Comparison of ENCODE assay signal across 1 cellular context in the genomic region with DNA sequence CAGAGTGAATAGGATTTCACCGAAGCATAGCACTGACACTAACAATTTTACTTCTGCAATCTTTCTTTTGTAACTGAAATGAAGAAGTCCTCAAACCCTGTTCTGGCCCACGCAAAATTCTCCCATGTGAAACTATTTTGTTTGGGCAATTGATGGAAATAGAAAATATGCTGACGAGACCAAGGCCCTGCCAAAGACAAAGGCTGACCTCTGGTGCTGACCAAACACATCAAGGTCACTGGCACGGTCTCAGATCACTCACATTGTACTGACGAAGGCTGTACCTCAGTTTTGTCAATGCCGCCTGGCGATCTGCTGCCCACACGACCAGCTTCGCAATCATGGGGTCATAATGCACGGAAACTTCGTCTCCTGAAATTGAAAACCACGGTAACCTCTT.
TF ChIP-seq lines count a peak whose summit lies in the region.

No MANE protein-coding gene starts in this region.

TF ChIP-seq in WTC11, 78 proteins besides CTCF, POLR2A, EP300 and RAD21 (continued from another document):
- TF ChIP-seq, protein P1, sequence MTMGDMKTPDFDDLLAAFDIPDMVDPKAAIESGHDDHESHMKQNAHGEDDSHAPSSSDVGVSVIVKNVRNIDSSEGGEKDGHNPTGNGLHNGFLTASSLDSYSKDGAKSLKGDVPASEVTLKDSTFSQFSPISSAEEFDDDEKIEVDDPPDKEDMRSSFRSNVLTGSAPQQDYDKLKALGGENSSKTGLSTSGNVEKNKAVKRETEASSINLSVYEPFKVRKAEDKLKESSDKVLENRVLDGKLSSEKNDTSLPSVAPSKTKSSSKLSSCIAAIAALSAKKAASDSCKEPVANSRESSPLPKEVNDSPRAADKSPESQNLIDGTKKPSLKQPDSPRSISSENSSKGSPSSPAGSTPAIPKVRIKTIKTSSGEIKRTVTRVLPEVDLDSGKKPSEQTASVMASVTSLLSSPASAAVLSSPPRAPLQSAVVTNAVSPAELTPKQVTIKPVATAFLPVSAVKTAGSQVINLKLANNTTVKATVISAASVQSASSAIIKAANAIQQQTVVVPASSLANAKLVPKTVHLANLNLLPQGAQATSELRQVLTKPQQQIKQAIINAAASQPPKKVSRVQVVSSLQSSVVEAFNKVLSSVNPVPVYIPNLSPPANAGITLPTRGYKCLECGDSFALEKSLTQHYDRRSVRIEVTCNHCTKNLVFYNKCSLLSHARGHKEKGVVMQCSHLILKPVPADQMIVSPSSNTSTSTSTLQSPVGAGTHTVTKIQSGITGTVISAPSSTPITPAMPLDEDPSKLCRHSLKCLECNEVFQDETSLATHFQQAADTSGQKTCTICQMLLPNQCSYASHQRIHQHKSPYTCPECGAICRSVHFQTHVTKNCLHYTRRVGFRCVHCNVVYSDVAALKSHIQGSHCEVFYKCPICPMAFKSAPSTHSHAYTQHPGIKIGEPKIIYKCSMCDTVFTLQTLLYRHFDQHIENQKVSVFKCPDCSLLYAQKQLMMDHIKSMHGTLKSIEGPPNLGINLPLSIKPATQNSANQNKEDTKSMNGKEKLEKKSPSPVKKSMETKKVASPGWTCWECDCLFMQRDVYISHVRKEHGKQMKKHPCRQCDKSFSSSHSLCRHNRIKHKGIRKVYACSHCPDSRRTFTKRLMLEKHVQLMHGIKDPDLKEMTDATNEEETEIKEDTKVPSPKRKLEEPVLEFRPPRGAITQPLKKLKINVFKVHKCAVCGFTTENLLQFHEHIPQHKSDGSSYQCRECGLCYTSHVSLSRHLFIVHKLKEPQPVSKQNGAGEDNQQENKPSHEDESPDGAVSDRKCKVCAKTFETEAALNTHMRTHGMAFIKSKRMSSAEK (CRISPR knock-in tag; IDR thresholded peaks at IDR 0.05; ENCODE audit: borderline replicate concordance), result no peak
- TF ChIP-seq, protein P2, sequence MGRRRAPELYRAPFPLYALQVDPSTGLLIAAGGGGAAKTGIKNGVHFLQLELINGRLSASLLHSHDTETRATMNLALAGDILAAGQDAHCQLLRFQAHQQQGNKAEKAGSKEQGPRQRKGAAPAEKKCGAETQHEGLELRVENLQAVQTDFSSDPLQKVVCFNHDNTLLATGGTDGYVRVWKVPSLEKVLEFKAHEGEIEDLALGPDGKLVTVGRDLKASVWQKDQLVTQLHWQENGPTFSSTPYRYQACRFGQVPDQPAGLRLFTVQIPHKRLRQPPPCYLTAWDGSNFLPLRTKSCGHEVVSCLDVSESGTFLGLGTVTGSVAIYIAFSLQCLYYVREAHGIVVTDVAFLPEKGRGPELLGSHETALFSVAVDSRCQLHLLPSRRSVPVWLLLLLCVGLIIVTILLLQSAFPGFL (CRISPR knock-in tag; IDR thresholded peaks at IDR 0.05; ENCODE audit: borderline replicate concordance), result no peak
- TF ChIP-seq IRF2 (CRISPR knock-in tag; IDR thresholded peaks at IDR 0.05; ENCODE audit: borderline replicate concordance, low read depth), result no peak
- TF ChIP-seq JUN (CRISPR knock-in tag; IDR thresholded peaks at IDR 0.05), result no peak
- TF ChIP-seq, protein P3, sequence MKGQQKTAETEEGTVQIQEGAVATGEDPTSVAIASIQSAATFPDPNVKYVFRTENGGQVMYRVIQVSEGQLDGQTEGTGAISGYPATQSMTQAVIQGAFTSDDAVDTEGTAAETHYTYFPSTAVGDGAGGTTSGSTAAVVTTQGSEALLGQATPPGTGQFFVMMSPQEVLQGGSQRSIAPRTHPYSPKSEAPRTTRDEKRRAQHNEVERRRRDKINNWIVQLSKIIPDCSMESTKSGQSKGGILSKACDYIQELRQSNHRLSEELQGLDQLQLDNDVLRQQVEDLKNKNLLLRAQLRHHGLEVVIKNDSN (CRISPR knock-in tag; IDR thresholded peaks at IDR 0.05), result no peak
- TF ChIP-seq, protein P4, sequence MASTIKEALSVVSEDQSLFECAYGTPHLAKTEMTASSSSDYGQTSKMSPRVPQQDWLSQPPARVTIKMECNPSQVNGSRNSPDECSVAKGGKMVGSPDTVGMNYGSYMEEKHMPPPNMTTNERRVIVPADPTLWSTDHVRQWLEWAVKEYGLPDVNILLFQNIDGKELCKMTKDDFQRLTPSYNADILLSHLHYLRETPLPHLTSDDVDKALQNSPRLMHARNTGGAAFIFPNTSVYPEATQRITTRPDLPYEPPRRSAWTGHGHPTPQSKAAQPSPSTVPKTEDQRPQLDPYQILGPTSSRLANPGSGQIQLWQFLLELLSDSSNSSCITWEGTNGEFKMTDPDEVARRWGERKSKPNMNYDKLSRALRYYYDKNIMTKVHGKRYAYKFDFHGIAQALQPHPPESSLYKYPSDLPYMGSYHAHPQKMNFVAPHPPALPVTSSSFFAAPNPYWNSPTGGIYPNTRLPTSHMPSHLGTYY (CRISPR knock-in tag; IDR thresholded peaks at IDR 0.05), result no peak
- TF ChIP-seq, protein P5, sequence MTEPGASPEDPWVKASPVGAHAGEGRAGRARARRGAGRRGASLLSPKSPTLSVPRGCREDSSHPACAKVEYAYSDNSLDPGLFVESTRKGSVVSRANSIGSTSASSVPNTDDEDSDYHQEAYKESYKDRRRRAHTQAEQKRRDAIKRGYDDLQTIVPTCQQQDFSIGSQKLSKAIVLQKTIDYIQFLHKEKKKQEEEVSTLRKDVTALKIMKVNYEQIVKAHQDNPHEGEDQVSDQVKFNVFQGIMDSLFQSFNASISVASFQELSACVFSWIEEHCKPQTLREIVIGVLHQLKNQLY (CRISPR knock-in tag; IDR thresholded peaks at IDR 0.05), result no peak
- TF ChIP-seq ZNF423 (CRISPR knock-in tag; IDR thresholded peaks at IDR 0.05), result no peak
- TF ChIP-seq, protein P6, sequence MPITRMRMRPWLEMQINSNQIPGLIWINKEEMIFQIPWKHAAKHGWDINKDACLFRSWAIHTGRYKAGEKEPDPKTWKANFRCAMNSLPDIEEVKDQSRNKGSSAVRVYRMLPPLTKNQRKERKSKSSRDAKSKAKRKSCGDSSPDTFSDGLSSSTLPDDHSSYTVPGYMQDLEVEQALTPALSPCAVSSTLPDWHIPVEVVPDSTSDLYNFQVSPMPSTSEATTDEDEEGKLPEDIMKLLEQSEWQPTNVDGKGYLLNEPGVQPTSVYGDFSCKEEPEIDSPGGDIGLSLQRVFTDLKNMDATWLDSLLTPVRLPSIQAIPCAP (CRISPR knock-in tag; IDR thresholded peaks at IDR 0.05), result no peak
